ENCODE assay signal across 15 cellular contexts in genomic region chr13:110055089-110055488, GRCh38.
DNase-seq lines count a peak whose midpoint lies in the region; ATAC-seq and TF ChIP-seq lines count a peak whose summit lies in the region.
"Had no signal": no experiment of that assay in that cellular context is flagged by ENCODE, and none has a peak within 500 bp of the region (broad histone marks: within the 10 kb centered on the region; RNA-seq: fewer than 3 reads in every experiment).

No MANE protein-coding gene starts in this region.

- H3K27ac Mint-ChIP-seq in nephron progenitor cell, result no peak overlapping the region
- H3K27ac Mint-ChIP-seq: stimulated activated memory B cell treated with anti-CD40 and anti-IgM and Interleukin-4, amounts not matched to agents 10 μg/mL and 1 μg/mL and 100 μg/mL, for 72 hours had no signal

- no peak overlapping the region for H3K4me3 ChIP-seq in thyroid gland (replicated peaks in 1 of 3)
- H3K4me3 ChIP-seq: SJSA1 had no signal

- intact Hi-C loops in thyroid gland (cut with DNase I), result no loop called here

- no peaks in the 10 kb centered on the region for H3K27me3 Mint-ChIP-seq in nephron progenitor cell (ENCODE audit: low read depth, poor library complexity)
- H3K27me3 Mint-ChIP-seq: stimulated activated memory B cell treated with anti-CD40 and anti-IgM and Interleukin-4, amounts not matched to agents 10 μg/mL and 1 μg/mL and 100 μg/mL, for 72 hours had no signal

- no peaks in the 10 kb centered on the region for H3K36me3 Mint-ChIP-seq in nephron progenitor cell (ENCODE audit: low read depth)
- H3K36me3 Mint-ChIP-seq: stimulated activated memory B cell treated with anti-CD40 and anti-IgM and Interleukin-4, amounts not matched to agents 10 μg/mL and 1 μg/mL and 100 μg/mL, for 72 hours had no signal

- H3K4me3 Mint-ChIP-seq in nephron progenitor cell, result no peak overlapping the region
- H3K4me3 Mint-ChIP-seq: stimulated activated memory B cell treated with anti-CD40 and anti-IgM and Interleukin-4, amounts not matched to agents 10 μg/mL and 1 μg/mL and 100 μg/mL, for 72 hours had no signal

- H3K4me1 Mint-ChIP-seq in nephron progenitor cell, result peaks cover 6% of the 10 kb centered on the region
- H3K4me1 Mint-ChIP-seq: stimulated activated memory B cell treated with anti-CD40 and anti-IgM and Interleukin-4, amounts not matched to agents 10 μg/mL and 1 μg/mL and 100 μg/mL, for 72 hours had no signal

- H3K36me3 ChIP-seq in thyroid gland, result no peaks in the 10 kb centered on the region
- H3K36me3 ChIP-seq: neutrophil, SJSA1 had no signal

- 78 to 90% methylated on average over 3 of the region's 3 CpGs for WGBS in thyroid gland, 2 donors

- no peaks in the 10 kb centered on the region for H3K9me3 Mint-ChIP-seq in nephron progenitor cell

- no peak for TF ChIP-seq CTCF in nephron progenitor cell (IDR thresholded peaks at IDR 0.05)
- no peak for TF ChIP-seq CTCF in thyroid gland (IDR thresholded peaks at IDR 0.05)

- TF ChIP-seq POLR2A in thyroid gland (IDR thresholded peaks at IDR 0.05), result no peak

- H3K27ac ChIP-seq in thyroid gland, result no peak overlapping the region
- H3K27ac ChIP-seq: neutrophil, SJSA1 had no signal

- H3K4me1 ChIP-seq in thyroid gland, result no peaks in the 10 kb centered on the region
- H3K4me1 ChIP-seq: Caco-2, SJSA1 had no signal

- no peaks in the 10 kb centered on the region for H3K9me3 ChIP-seq in thyroid gland
- H3K9me3 ChIP-seq: Caco-2, neutrophil, SJSA1 had no signal

- ATAC-seq in GM18867 (IDR thresholded peaks at IDR 0.05; ENCODE audit: unreplicated experiment) (peak; percentile 97), HG02588 (IDR thresholded peaks at IDR 0.05; ENCODE audit: unreplicated experiment) (peak; percentile 75)
- ATAC-seq: stimulated activated memory B cell treated with anti-CD40 and anti-IgM and Interleukin-4, amounts not matched to agents 10 μg/mL and 1 μg/mL and 100 μg/mL, for 72 hours had no signal

- DNase-seq in M059J (ENCODE audit: low read depth), result peak; percentile 36
- peak; percentile 56 for DNase-seq in kidney tubule cell (ENCODE audit: low spot score)
- DNase-seq in nephron progenitor cell, result no peak
- DNase-seq in Ammon's horn (ENCODE audit: low spot score), result no peak
- no peak for DNase-seq in iPS-NIHi7 (ENCODE audit: extremely low spot score)
- no peak for DNase-seq in thyroid gland
- DNase-seq: activated CD4-positive, CD25-positive, alpha-beta regulatory T cell treated with anti-CD3 and anti-CD28 coated beads, Interleukin-2, amount 50 U/mL, for 72 hours; activated gamma-delta T cell treated with Interleukin-2 at 50 U/mL for 16 hours; Caco-2; NCI-H446 treated with DMSO at 0.1 percent for 48 hours had no signal

- H3K27me3 ChIP-seq in thyroid gland, result no peaks in the 10 kb centered on the region
- H3K27me3 ChIP-seq: SJSA1 had no signal

Comparison
In these comparisons a context has a peak if more than half of its experiments do, and no peak if none do; other contexts are left out.
1. DNase-seq: peak in M059J (single experiment) and kidney tubule cell (single experiment); none in nephron progenitor cell (single experiment), Ammon's horn (single experiment), iPS-NIHi7 (single experiment) and thyroid gland (0 of 2).